12 cellular contexts compared by ENCODE assay signal in the genomic region with DNA sequence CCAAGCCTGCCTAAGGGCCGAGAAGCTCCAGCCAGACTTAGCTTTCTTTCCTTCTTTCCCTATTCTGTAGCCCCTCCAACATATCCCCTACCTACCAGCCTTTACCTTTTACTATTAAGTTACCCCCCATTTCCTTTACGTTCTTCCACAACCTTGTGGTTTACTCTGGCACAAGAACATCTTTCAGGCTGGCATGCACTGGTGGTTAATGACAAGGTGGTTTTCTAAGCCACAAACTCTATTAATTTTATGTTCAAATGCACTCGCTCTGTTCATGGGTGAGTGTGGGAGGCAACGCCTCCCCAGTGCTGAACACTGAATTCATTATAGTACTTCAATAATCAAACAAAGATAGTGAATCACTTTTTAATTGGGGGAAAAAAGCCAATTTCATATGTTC.
A peak's percentile ranks its signal among the peaks of the same experiment; 100 is the strongest.
DNase-seq lines count a peak whose midpoint lies in the region; ATAC-seq and TF ChIP-seq lines count a peak whose summit lies in the region.
"Had no signal": no experiment of that assay in that cellular context is flagged by ENCODE, and none has a peak within 500 bp of the region (broad histone marks: within the 10 kb centered on the region; RNA-seq: fewer than 3 reads in every experiment).

No MANE protein-coding gene starts in this region.

- no peaks in the 10 kb centered on the region for H3K4me1 ChIP-seq in SK-N-SH (ENCODE audit: control insufficient read depth in 1 of 2, insufficient read depth in 2 of 2, low read depth in 1 of 2, low read length in 1 of 2)
- H3K4me1 ChIP-seq: foreskin keratinocyte had no signal

- DNase-seq in NK-92 treated with Interleukin-12 subunit alpha and Interleukin-12 subunit beta, amount 100 ng/mL, for 24 hours (lab: John Stamatoyannopoulos, UW): peak; percentile 15
- no peak for DNase-seq in NK-92 (lab: John Stamatoyannopoulos, UW; ENCODE audit: unreplicated experiment)
- DNase-seq in T follicular helper cell (ENCODE audit: low read depth): peak; percentile 36
- DNase-seq in activated naive CD4-positive, alpha-beta T cell treated with anti-CD3 and anti-CD28 coated beads, Interleukin-2, amount 50 U/mL, for 72 hours (ENCODE audit: low spot score in 2 of 2): no peak
- DNase-seq in stimulated activated CD4-positive, alpha-beta T cell treated with anti-CD3 and anti-CD28 coated beads, Interleukin-4, amount 100 ng/mL, for 1 hour: peak; percentile 44
- no peak for DNase-seq in SK-N-SH
- no peak for DNase-seq in COR-L47 (lab: John Stamatoyannopoulos, UW)
- DNase-seq: foreskin keratinocyte, IMR-90, SHP77 treated with DMSO at 0.1 percent for 48 hours had no signal

- TF ChIP-seq RAD21 in SK-N-SH (IDR thresholded peaks at IDR 0.05; ENCODE audit: low read length): no peak

- 0 out of 2 replicates have a peak, but pooled peaks cover 13% of the 10 kb centered on the region for H4K20me1 ChIP-seq in SK-N-SH (ENCODE audit: insufficient read depth)

- peak overlapping the region; percentile 1 to 98 for H3K27ac Mint-ChIP-seq in activated naive CD4-positive, alpha-beta T cell treated with anti-CD3 and anti-CD28 coated beads, Interleukin-2, amount 50 U/mL, for 72 hours
- H3K27ac Mint-ChIP-seq: type B pancreatic cell had no signal

- H3K27me3 ChIP-seq in SK-N-SH (ENCODE audit: insufficient read depth): no peaks in the 10 kb centered on the region
- H3K27me3 ChIP-seq: foreskin keratinocyte had no signal

- no peaks in the 10 kb centered on the region for H3K36me3 ChIP-seq in SK-N-SH (replicated peaks in 1 of 2; ENCODE audit: control insufficient read depth in 1 of 2, insufficient read depth in 2 of 2, low read length in 1 of 2)

- CTCF ChIA-PET in SK-N-SH (lab: Yijun Ruan, JAX): interaction anchor here (1.2 kb wide), 1 partner anchor 143 kb away, joined by 3 read pairs; no protein-coding TSS in a partner anchor

- no peaks in the 10 kb centered on the region for H3K9me3 ChIP-seq in SK-N-SH

- ATAC-seq in activated naive CD4-positive, alpha-beta T cell treated with anti-CD3 and anti-CD28 coated beads, Interleukin-2, amount 50 U/mL, for 72 hours: no peak
- no peak for ATAC-seq in GM21367 (IDR thresholded peaks at IDR 0.05; ENCODE audit: unreplicated experiment)
- ATAC-seq: foreskin keratinocyte had no signal

- TF ChIP-seq CTCF in SK-N-SH (IDR thresholded peaks at IDR 0.05): no peak

- no peak overlapping the region for H3K4me3 ChIP-seq in SK-N-SH (ENCODE audit: low read depth in 2 of 2, low read length in 1 of 2)

- 89% methylated on average over 4 of the region's 4 CpGs for WGBS in SK-N-SH (ENCODE audit: low lambda C conversion rate)

- H2AFZ ChIP-seq in SK-N-SH (ENCODE audit: low read depth): no peak overlapping the region

- peaks cover 16% of the 10 kb centered on the region for H3K79me2 ChIP-seq in SK-N-SH (ENCODE audit: insufficient read depth)

- H3K27ac ChIP-seq in SK-N-SH (ENCODE audit: low read depth in 2 of 2, low read length in 1 of 2): no peak overlapping the region
- H3K27ac ChIP-seq: foreskin keratinocyte had no signal

- H3K36me3 Mint-ChIP-seq in activated naive CD4-positive, alpha-beta T cell treated with anti-CD3 and anti-CD28 coated beads, Interleukin-2, amount 50 U/mL, for 72 hours: peaks cover 4 to 15% of the 10 kb centered on the region in 2 donors

- TF ChIP-seq EP300 in SK-N-SH (IDR thresholded peaks at IDR 0.05; ENCODE audit: borderline replicate concordance in 1 of 2, low read depth in 1 of 2, low read length in 1 of 2): no peak

- H3K4me2 ChIP-seq in SK-N-SH: no peak overlapping the region

- H3K9me2 ChIP-seq in SK-N-SH: no peaks in the 10 kb centered on the region

- no peaks in the 10 kb centered on the region for H3F3A ChIP-seq in SK-N-SH (replicated peaks; ENCODE audit: insufficient read depth)

- POLR2A ChIA-PET in SK-N-SH (lab: Yijun Ruan, JAX): interaction anchor here (0.7 kb wide), 1 partner anchor 20 kb away, joined by 3 read pairs; no protein-coding TSS in a partner anchor

- no peak overlapping the region for H3K9ac ChIP-seq in SK-N-SH

- H3K9me3 Mint-ChIP-seq in activated naive CD4-positive, alpha-beta T cell treated with anti-CD3 and anti-CD28 coated beads, Interleukin-2, amount 50 U/mL, for 72 hours: no peaks in the 10 kb centered on the region
- H3K9me3 Mint-ChIP-seq: type B pancreatic cell had no signal

TF ChIP-seq in SK-N-SH, 30 proteins besides CTCF, POLR2A, EP300 and RAD21 (continues in another document):
- no peak for TF ChIP-seq FOXJ3 (CRISPR knock-in tag; IDR thresholded peaks at IDR 0.05)
- no peak for TF ChIP-seq RCOR1 (IDR thresholded peaks at IDR 0.05; ENCODE audit: low read length)
- TF ChIP-seq, protein P1, sequence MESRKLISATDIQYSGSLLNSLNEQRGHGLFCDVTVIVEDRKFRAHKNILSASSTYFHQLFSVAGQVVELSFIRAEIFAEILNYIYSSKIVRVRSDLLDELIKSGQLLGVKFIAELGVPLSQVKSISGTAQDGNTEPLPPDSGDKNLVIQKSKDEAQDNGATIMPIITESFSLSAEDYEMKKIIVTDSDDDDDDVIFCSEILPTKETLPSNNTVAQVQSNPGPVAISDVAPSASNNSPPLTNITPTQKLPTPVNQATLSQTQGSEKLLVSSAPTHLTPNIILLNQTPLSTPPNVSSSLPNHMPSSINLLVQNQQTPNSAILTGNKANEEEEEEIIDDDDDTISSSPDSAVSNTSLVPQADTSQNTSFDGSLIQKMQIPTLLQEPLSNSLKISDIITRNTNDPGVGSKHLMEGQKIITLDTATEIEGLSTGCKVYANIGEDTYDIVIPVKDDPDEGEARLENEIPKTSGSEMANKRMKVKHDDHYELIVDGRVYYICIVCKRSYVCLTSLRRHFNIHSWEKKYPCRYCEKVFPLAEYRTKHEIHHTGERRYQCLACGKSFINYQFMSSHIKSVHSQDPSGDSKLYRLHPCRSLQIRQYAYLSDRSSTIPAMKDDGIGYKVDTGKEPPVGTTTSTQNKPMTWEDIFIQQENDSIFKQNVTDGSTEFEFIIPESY (IDR thresholded peaks at IDR 0.05; ENCODE audit: borderline replicate concordance, low read depth): no peak
- TF ChIP-seq CHD2 (IDR thresholded peaks at IDR 0.05; ENCODE audit: low read length, partially characterized antibody): no peak
- TF ChIP-seq, protein P2, sequence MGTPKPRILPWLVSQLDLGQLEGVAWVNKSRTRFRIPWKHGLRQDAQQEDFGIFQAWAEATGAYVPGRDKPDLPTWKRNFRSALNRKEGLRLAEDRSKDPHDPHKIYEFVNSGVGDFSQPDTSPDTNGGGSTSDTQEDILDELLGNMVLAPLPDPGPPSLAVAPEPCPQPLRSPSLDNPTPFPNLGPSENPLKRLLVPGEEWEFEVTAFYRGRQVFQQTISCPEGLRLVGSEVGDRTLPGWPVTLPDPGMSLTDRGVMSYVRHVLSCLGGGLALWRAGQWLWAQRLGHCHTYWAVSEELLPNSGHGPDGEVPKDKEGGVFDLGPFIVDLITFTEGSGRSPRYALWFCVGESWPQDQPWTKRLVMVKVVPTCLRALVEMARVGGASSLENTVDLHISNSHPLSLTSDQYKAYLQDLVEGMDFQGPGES (IDR thresholded peaks at IDR 0.05; ENCODE audit: low read depth, low read length): no peak
- TF ChIP-seq, protein P3, sequence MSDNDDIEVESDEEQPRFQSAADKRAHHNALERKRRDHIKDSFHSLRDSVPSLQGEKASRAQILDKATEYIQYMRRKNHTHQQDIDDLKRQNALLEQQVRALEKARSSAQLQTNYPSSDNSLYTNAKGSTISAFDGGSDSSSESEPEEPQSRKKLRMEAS (IDR thresholded peaks at IDR 0.05; ENCODE audit: low read depth): no peak
- TF ChIP-seq, protein P4, sequence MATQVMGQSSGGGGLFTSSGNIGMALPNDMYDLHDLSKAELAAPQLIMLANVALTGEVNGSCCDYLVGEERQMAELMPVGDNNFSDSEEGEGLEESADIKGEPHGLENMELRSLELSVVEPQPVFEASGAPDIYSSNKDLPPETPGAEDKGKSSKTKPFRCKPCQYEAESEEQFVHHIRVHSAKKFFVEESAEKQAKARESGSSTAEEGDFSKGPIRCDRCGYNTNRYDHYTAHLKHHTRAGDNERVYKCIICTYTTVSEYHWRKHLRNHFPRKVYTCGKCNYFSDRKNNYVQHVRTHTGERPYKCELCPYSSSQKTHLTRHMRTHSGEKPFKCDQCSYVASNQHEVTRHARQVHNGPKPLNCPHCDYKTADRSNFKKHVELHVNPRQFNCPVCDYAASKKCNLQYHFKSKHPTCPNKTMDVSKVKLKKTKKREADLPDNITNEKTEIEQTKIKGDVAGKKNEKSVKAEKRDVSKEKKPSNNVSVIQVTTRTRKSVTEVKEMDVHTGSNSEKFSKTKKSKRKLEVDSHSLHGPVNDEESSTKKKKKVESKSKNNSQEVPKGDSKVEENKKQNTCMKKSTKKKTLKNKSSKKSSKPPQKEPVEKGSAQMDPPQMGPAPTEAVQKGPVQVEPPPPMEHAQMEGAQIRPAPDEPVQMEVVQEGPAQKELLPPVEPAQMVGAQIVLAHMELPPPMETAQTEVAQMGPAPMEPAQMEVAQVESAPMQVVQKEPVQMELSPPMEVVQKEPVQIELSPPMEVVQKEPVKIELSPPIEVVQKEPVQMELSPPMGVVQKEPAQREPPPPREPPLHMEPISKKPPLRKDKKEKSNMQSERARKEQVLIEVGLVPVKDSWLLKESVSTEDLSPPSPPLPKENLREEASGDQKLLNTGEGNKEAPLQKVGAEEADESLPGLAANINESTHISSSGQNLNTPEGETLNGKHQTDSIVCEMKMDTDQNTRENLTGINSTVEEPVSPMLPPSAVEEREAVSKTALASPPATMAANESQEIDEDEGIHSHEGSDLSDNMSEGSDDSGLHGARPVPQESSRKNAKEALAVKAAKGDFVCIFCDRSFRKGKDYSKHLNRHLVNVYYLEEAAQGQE (IDR thresholded peaks at IDR 0.05; ENCODE audit: low read depth, low read length): no peak
- no peak for TF ChIP-seq TEAD4 (IDR thresholded peaks at IDR 0.05; ENCODE audit: borderline replicate concordance, insufficient read depth)
- TF ChIP-seq RFX5 (IDR thresholded peaks at IDR 0.05; ENCODE audit: low read length): no peak
- TF ChIP-seq RXRA (IDR thresholded peaks at IDR 0.05; ENCODE audit: borderline replicate concordance, low read depth): no peak
- TF ChIP-seq, protein P5, sequence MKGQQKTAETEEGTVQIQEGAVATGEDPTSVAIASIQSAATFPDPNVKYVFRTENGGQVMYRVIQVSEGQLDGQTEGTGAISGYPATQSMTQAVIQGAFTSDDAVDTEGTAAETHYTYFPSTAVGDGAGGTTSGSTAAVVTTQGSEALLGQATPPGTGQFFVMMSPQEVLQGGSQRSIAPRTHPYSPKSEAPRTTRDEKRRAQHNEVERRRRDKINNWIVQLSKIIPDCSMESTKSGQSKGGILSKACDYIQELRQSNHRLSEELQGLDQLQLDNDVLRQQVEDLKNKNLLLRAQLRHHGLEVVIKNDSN (IDR thresholded peaks at IDR 0.05; ENCODE audit: borderline replicate concordance, low read depth): no peak
- no peak for TF ChIP-seq MXI1 (IDR thresholded peaks at IDR 0.05; ENCODE audit: low read depth, low read length)
- TF ChIP-seq MEF2A (IDR thresholded peaks at IDR 0.05; ENCODE audit: borderline replicate concordance, low read depth): no peak
- no peak for TF ChIP-seq JUND (IDR thresholded peaks at IDR 0.05)
- no peak for TF ChIP-seq TAF1 (IDR thresholded peaks at IDR 0.05; ENCODE audit: borderline replicate concordance, low read depth, low read length)
- TF ChIP-seq NRF1 (IDR thresholded peaks at IDR 0.05; ENCODE audit: low read depth, low read length): no peak

Comparison
In these comparisons a context has a peak if more than half of its experiments do, and no peak if none do; other contexts are left out.
1. DNase-seq: peak in NK-92 treated with Interleukin-12 subunit alpha and Interleukin-12 subunit beta, amount 100 ng/mL, for 24 hours (single experiment), T follicular helper cell (single experiment) and stimulated activated CD4-positive, alpha-beta T cell treated with anti-CD3 and anti-CD28 coated beads, Interleukin-4, amount 100 ng/mL, for 1 hour (single experiment); none in NK-92 (single experiment), activated naive CD4-positive, alpha-beta T cell treated with anti-CD3 and anti-CD28 coated beads, Interleukin-2, amount 50 U/mL, for 72 hours (0 of 2), SK-N-SH (single experiment) and COR-L47 (single experiment).